Comparison of ENCODE assay signal across 23 cellular contexts in the genomic region with DNA sequence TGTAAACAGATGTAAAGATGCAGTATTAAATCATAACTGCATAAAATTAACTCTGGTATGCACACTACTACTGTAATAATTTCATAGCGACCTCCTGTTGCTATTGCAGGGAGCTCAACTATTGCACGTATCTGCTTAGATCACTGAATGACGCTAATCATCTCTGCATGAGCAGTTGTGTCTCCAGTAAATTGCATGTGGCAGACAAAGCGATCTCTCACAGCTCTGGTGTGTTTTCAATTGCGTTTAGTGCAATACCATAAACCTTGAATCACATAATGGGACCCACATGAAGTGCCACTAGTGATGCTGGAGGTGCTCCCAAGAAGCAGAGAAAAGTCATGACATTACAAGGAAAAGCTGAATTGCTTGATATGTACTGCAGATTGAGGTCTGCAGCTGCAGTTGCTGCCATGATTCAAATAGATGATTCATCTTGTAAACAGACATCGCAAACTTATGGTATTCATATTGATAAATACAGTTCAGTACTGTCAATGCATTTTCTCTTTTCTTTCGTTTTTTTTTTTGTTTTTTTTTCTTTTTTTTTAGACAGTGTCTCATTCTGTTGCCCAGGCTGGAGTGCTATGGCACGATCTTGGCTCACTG. TPM values are rescaled to one million over a fixed set of nuclear protein-coding genes. Genes with fewer than 3 reads are reported as not detected.
DNase-seq lines count a peak whose midpoint lies in the region; ATAC-seq and TF ChIP-seq lines count a peak whose summit lies in the region.
"Had no signal": no experiment of that assay in that cellular context is flagged by ENCODE, and none has a peak within 500 bp of the region (broad histone marks: within the 10 kb centered on the region; RNA-seq: fewer than 3 reads in every experiment).

No MANE protein-coding gene starts in this region.

- TF ChIP-seq RAD21 in SK-N-SH (IDR thresholded peaks at IDR 0.05; ENCODE audit: low read length) (no peak), neural cell (conservative IDR thresholded peaks at IDR 0.05) (no peak)

- 47% methylated on average over 8 of the region's 8 CpGs for WGBS in SK-N-SH (ENCODE audit: low lambda C conversion rate)
- WGBS in gastroesophageal sphincter (ENCODE audit: low coverage in 1 of 2), 2 donors: 72 to 74% methylated on average over 7 of the region's 8 CpGs

- no peak for ATAC-seq in gastroesophageal sphincter
- ATAC-seq: activated CD4-positive, alpha-beta T cell treated with anti-CD3 and anti-CD28 coated beads for 36 hours; left cardiac atrium; naive thymus-derived CD8-positive, alpha-beta T cell; stimulated activated memory B cell treated with anti-CD40 and anti-IgM and Interleukin-4, amounts not matched to agents 10 μg/mL and 1 μg/mL and 100 μg/mL, for 72 hours had no signal

- H3K4me3 ChIP-seq in SK-N-SH (ENCODE audit: low read depth in 2 of 2, low read length in 1 of 2) (no peak overlapping the region), neural cell (ENCODE audit: low read length) (no peak overlapping the region), gastroesophageal sphincter (no peak overlapping the region)
- H3K4me3 ChIP-seq: BLaER1, dorsolateral prefrontal cortex, MG63, sigmoid colon, thyroid gland had no signal

- no peak for TF ChIP-seq POLR2A in gastroesophageal sphincter (IDR thresholded peaks at IDR 0.05)

- TF ChIP-seq CTCF in SK-N-SH (IDR thresholded peaks at IDR 0.05) (no peak), neural cell (IDR thresholded peaks at IDR 0.05; ENCODE audit: poor library complexity, severe bottlenecking) (no peak), nephron progenitor cell (IDR thresholded peaks at IDR 0.05) (no peak), gastroesophageal sphincter (IDR thresholded peaks at IDR 0.05) (no peak)

- H3K27me3 ChIP-seq in SK-N-SH (ENCODE audit: insufficient read depth) (no peaks in the 10 kb centered on the region), neural cell (ENCODE audit: insufficient read depth, low read depth, low read length) (no peaks in the 10 kb centered on the region), gastroesophageal sphincter (no peaks in the 10 kb centered on the region)
- H3K27me3 ChIP-seq: BLaER1, MG63, sigmoid colon, thyroid gland had no signal

- no peak overlapping the region for H3K27ac Mint-ChIP-seq in nephron progenitor cell
- H3K27ac Mint-ChIP-seq: activated CD4-positive, alpha-beta T cell treated with anti-CD3 and anti-CD28 coated beads for 36 hours; naive thymus-derived CD8-positive, alpha-beta T cell; stimulated activated memory B cell treated with anti-CD40 and anti-IgM and Interleukin-4, amounts not matched to agents 10 μg/mL and 1 μg/mL and 100 μg/mL, for 72 hours had no signal

- H3K4me3 Mint-ChIP-seq in nephron progenitor cell: no peak overlapping the region
- H3K4me3 Mint-ChIP-seq: activated CD4-positive, alpha-beta T cell treated with anti-CD3 and anti-CD28 coated beads for 36 hours; naive thymus-derived CD8-positive, alpha-beta T cell; stimulated activated memory B cell treated with anti-CD40 and anti-IgM and Interleukin-4, amounts not matched to agents 10 μg/mL and 1 μg/mL and 100 μg/mL, for 72 hours had no signal

- H3K4me2 ChIP-seq in SK-N-SH (0 out of 2 replicates have a peak overlapping the region, but pooled peaks have one; percentile 21), neural cell (ENCODE audit: low read length) (no peak overlapping the region)
- H3K4me2 ChIP-seq: BLaER1 had no signal

- no peaks in the 10 kb centered on the region for H3K9me3 Mint-ChIP-seq in nephron progenitor cell
- H3K9me3 Mint-ChIP-seq: naive thymus-derived CD8-positive, alpha-beta T cell; stimulated activated memory B cell treated with anti-CD40 and anti-IgM and Interleukin-4, amounts not matched to agents 10 μg/mL and 1 μg/mL and 100 μg/mL, for 72 hours had no signal

- H4K20me1 ChIP-seq in SK-N-SH (ENCODE audit: insufficient read depth): no peaks in the 10 kb centered on the region
- no peaks in the 10 kb centered on the region for H4K20me1 ChIP-seq in neural cell (ENCODE audit: insufficient read depth)
- H4K20me1 ChIP-seq: BLaER1 had no signal

- H3K9me2 ChIP-seq in SK-N-SH: no peaks in the 10 kb centered on the region
- no peaks in the 10 kb centered on the region for H3K9me2 ChIP-seq in neural cell (ENCODE audit: insufficient read depth, low read length)

- H3F3A ChIP-seq in SK-N-SH (replicated peaks; ENCODE audit: insufficient read depth): peaks cover 12% of the 10 kb centered on the region
- no peaks in the 10 kb centered on the region for H3F3A ChIP-seq in neural cell (ENCODE audit: insufficient read depth, low read length, poor library complexity, severe bottlenecking)

- H3K27ac ChIP-seq in SK-N-SH (ENCODE audit: low read depth in 2 of 2, low read length in 1 of 2) (no peak overlapping the region), neural cell (ENCODE audit: low read length) (peak overlapping the region; percentile 43), gastroesophageal sphincter (no peak overlapping the region)
- H3K27ac ChIP-seq: BLaER1, dorsolateral prefrontal cortex, epithelial cell of prostate, sigmoid colon, thyroid gland had no signal

- no peaks in the 10 kb centered on the region for H3K36me3 Mint-ChIP-seq in nephron progenitor cell (ENCODE audit: low read depth)
- H3K36me3 Mint-ChIP-seq: naive thymus-derived CD8-positive, alpha-beta T cell; stimulated activated memory B cell treated with anti-CD40 and anti-IgM and Interleukin-4, amounts not matched to agents 10 μg/mL and 1 μg/mL and 100 μg/mL, for 72 hours had no signal

- DNase-seq in DMS53 treated with DMSO at 0.1 percent for 48 hours (lab: John Stamatoyannopoulos, UW; ENCODE audit: unreplicated experiment): peak; percentile 11
- DNase-seq in LHCN-M2 (ENCODE audit: low read depth): peak; percentile 46
- no peak for DNase-seq in SK-N-SH
- DNase-seq in nephron progenitor cell: no peak
- DNase-seq in medulla oblongata (ENCODE audit: extremely low spot score): no peak
- DNase-seq: activated CD4-positive, alpha-beta T cell treated with anti-CD3 and anti-CD28 coated beads for 36 hours; activated effector memory CD4-positive, alpha-beta T cell treated with Interleukin-2 at 50 U/mL for 16 hours; dorsolateral prefrontal cortex; GDM1; left cardiac atrium; MG63; NCI-H524 treated with DMSO at 0.1 percent for 48 hours; sigmoid colon; thyroid gland had no signal

- no peaks in the 10 kb centered on the region for H3K9me3 ChIP-seq in SK-N-SH
- no peaks in the 10 kb centered on the region for H3K9me3 ChIP-seq in neural cell (ENCODE audit: low read length)
- no peaks in the 10 kb centered on the region for H3K9me3 ChIP-seq in gastroesophageal sphincter
- H3K9me3 ChIP-seq: BLaER1, sigmoid colon, thyroid gland had no signal

- CTCF ChIA-PET in SK-N-SH (lab: Yijun Ruan, JAX): interaction anchor here (0.9 to 1.7 kb wide), 4 partner anchors 28 to 257 kb away, joined by 4 to 5 read pairs (median 4); no protein-coding TSS in a partner anchor

- no peak overlapping the region for H3K9ac ChIP-seq in SK-N-SH
- H3K9ac ChIP-seq in neural cell (ENCODE audit: low read length): no peak overlapping the region
- H3K9ac ChIP-seq: BLaER1 had no signal

- H3K4me1 Mint-ChIP-seq in nephron progenitor cell: peaks cover 6% of the 10 kb centered on the region
- H3K4me1 Mint-ChIP-seq: stimulated activated memory B cell treated with anti-CD40 and anti-IgM and Interleukin-4, amounts not matched to agents 10 μg/mL and 1 μg/mL and 100 μg/mL, for 72 hours had no signal

- H2AFZ ChIP-seq in SK-N-SH (ENCODE audit: low read depth) (no peak overlapping the region), neural cell (ENCODE audit: low read depth, low read length) (no peak overlapping the region)

- POLR2A ChIA-PET in SK-N-SH (lab: Yijun Ruan, JAX): no interaction called here

- H3K27me3 Mint-ChIP-seq in nephron progenitor cell (ENCODE audit: low read depth, poor library complexity): peaks cover 14% of the 10 kb centered on the region

- H3K4me1 ChIP-seq in SK-N-SH (ENCODE audit: control insufficient read depth in 1 of 2, insufficient read depth in 2 of 2, low read depth in 1 of 2, low read length in 1 of 2) (peaks cover 0 to 15% of the 10 kb centered on the region in 2 experiments; a peak in 2 of 4 replicates), gastroesophageal sphincter (no peaks in the 10 kb centered on the region)
- H3K4me1 ChIP-seq: sigmoid colon, thyroid gland had no signal

- TF ChIP-seq EP300 in SK-N-SH (IDR thresholded peaks at IDR 0.05; ENCODE audit: borderline replicate concordance in 1 of 2, low read depth in 1 of 2, low read length in 1 of 2): 0 out of 4 replicates have a peak, but pooled peaks of 1 of the 2 experiments have one; percentile 30
- TF ChIP-seq EP300 in neural cell (conservative IDR thresholded peaks at IDR 0.05; ENCODE audit: poor library complexity, severe bottlenecking): peak; percentile 88
- TF ChIP-seq EP300 in gastroesophageal sphincter (IDR thresholded peaks at IDR 0.05): no peak

- H3K36me3 ChIP-seq in SK-N-SH (replicated peaks in 1 of 2; ENCODE audit: control insufficient read depth in 1 of 2, insufficient read depth in 2 of 2, low read length in 1 of 2): no peaks in the 10 kb centered on the region
- H3K36me3 ChIP-seq in neural cell (ENCODE audit: insufficient read depth, low read length): no peaks in the 10 kb centered on the region
- no peaks in the 10 kb centered on the region for H3K36me3 ChIP-seq in gastroesophageal sphincter
- H3K36me3 ChIP-seq: BLaER1, MG63, sigmoid colon, thyroid gland had no signal

- H3K79me2 ChIP-seq in SK-N-SH (ENCODE audit: insufficient read depth) (no peaks in the 10 kb centered on the region), neural cell (replicated peaks; ENCODE audit: insufficient read depth, low read length) (no peaks in the 10 kb centered on the region)

TF ChIP-seq in SK-N-SH, 30 proteins besides CTCF, POLR2A, EP300 and RAD21 (continues in another document):
- TF ChIP-seq GATA2 (CRISPR knock-in tag; IDR thresholded peaks at IDR 0.05): peak; percentile 44
- no peak for TF ChIP-seq JUND (IDR thresholded peaks at IDR 0.05)
- TF ChIP-seq RCOR1 (IDR thresholded peaks at IDR 0.05; ENCODE audit: low read length): 0 out of 2 replicates have a peak, but pooled peaks have one; percentile 47
- TF ChIP-seq FOSL2 (IDR thresholded peaks at IDR 0.05; ENCODE audit: borderline replicate concordance, low read depth): peak; percentile 27; the same call in 1 of the 2 replicates

RNA-seq across cellular contexts. Expression of gene LCTL, which starts 30.2 kb away (rescaled TPM):
- total RNA-seq in LHCN-M2 (2014; rRNA removed): 0.11 TPM in 1 of 2 replicates, not detected in the other
- 0.50 TPM for polyA plus RNA-seq in LHCN-M2 (2012)
- polyA plus RNA-seq in SK-N-SH (2012; rRNA removed): 1.9 and 2.4 TPM in 2 replicates
- polyA plus RNA-seq in SK-N-SH (2012; cell fraction: cytosol; rRNA removed): 1.2 and 1.8 TPM in 2 replicates
- polyA plus RNA-seq in SK-N-SH (2012; cell fraction: nucleus; rRNA removed): 2.7 and 2.8 TPM in 2 replicates
- polyA plus RNA-seq in neural cell: not detected in 2 replicates
- polyA minus RNA-seq in neural cell: not detected in 2 replicates
- not detected for total RNA-seq in gastroesophageal sphincter
- total RNA-seq: activated CD4-positive, alpha-beta T cell treated with anti-CD3 and anti-CD28 coated beads for 36 hours; cardiac septum; left cardiac atrium; mesenteric fat pad; naive thymus-derived CD8-positive, alpha-beta T cell; sigmoid colon; thyroid gland had no signal
- polyA plus RNA-seq: adipose tissue; naive thymus-derived CD8-positive, alpha-beta T cell had no signal

Comparison
In these comparisons a context has a peak if more than half of its experiments do, and no peak if none do; other contexts are left out.
1. DNase-seq: peak in DMS53 treated with DMSO at 0.1 percent for 48 hours (single experiment) and LHCN-M2 (single experiment); none in SK-N-SH (single experiment), nephron progenitor cell (single experiment) and medulla oblongata (single experiment).